In genomic region chr19:35629332-35629633, GRCh38 we compare ENCODE assay signal across 8 cellular contexts. TPM values are rescaled to one million over a fixed set of nuclear protein-coding genes. Genes with fewer than 3 reads are reported as not detected.
DNase-seq lines count a peak whose midpoint lies in the region; ATAC-seq and TF ChIP-seq lines count a peak whose summit lies in the region.

No MANE protein-coding gene starts in this region.

- intact Hi-C loops in CD4-positive, alpha-beta T cell (cut with DNase I, micrococcal nuclease) = loop anchor here in 1 of 2 experiments (2.0 to 5.0 kb wide), 3 partner anchors 16 to 82 kb away; partner anchors contain the start of genes HAUS5 and TMEM147
- intact Hi-C loops in colonic mucosa (cut with DNase I) = no loop called here

- CTCF ChIA-PET in CD4-positive, alpha-beta T cell (lab: Charles Lee) = no interaction called here

- peak overlapping the region; percentile 81 for H3K27ac ChIP-seq in CD4-positive, alpha-beta T cell (ENCODE audit: low read depth, low read length)
- H3K27ac ChIP-seq in HUES48 (ENCODE audit: low read depth, low read length) (peak overlapping the region; percentile 65), colonic mucosa (peak overlapping the region; percentile 93)

- ATAC-seq in CD4-positive, alpha-beta T cell (ENCODE audit: poor library complexity) = no peak
- no peak for ATAC-seq in HG03039 (IDR thresholded peaks at IDR 0.05; ENCODE audit: unreplicated experiment)

- TF ChIP-seq CTCF in CD4-positive, alpha-beta T cell (IDR thresholded peaks at IDR 0.05) = no peak
- TF ChIP-seq CTCF in colonic mucosa (IDR thresholded peaks at IDR 0.05) (no peak), nephron progenitor cell (IDR thresholded peaks at IDR 0.05) (no peak)

- peak overlapping the region; percentile 89 for H3K27ac Mint-ChIP-seq in CD4-positive, alpha-beta T cell
- H3K27ac Mint-ChIP-seq in nephron progenitor cell = peak overlapping the region; percentile 98

- H3K36me3 ChIP-seq in HUES48 (ENCODE audit: control insufficient read depth, insufficient read depth, low read length) (peaks cover 39% of the 10 kb centered on the region), colonic mucosa (no peaks in the 10 kb centered on the region)

- H3K4me1 ChIP-seq in HUES48 (ENCODE audit: control insufficient read depth, insufficient read depth, low read length) (no peaks in the 10 kb centered on the region), colonic mucosa (peaks cover 6% of the 10 kb centered on the region)

- H3K4me3 Mint-ChIP-seq in CD4-positive, alpha-beta T cell = peak overlapping the region; percentile 99
- H3K4me3 Mint-ChIP-seq in nephron progenitor cell = peak overlapping the region; percentile 97

- DNase-seq in CD4-positive, alpha-beta T cell = no peak
- DNase-seq in colonic mucosa (no peak), nephron progenitor cell (no peak), NAMALWA (ENCODE audit: low spot score) (no peak)
- DNase-seq in activated CD4-positive, CD25-positive, alpha-beta regulatory T cell treated with anti-CD3 and anti-CD28 coated beads, Interleukin-2, amount 50 U/mL, for 72 hours = no peak
- DNase-seq in stimulated activated CD4-positive, alpha-beta T cell treated with anti-CD3 and anti-CD28 coated beads, Interleukin-2, amount 100 ng/mL, for 24 hours = no peak

- H3K36me3 Mint-ChIP-seq in CD4-positive, alpha-beta T cell (ENCODE audit: low read depth) = peaks cover 47% of the 10 kb centered on the region
- peaks cover 29% of the 10 kb centered on the region for H3K36me3 Mint-ChIP-seq in nephron progenitor cell (ENCODE audit: low read depth)

- H3K27me3 ChIP-seq in CD4-positive, alpha-beta T cell (ENCODE audit: control insufficient read depth, insufficient read depth, low read length) = no peaks in the 10 kb centered on the region
- H3K27me3 ChIP-seq in HUES48 (ENCODE audit: control insufficient read depth, insufficient read depth, low read length) = no peaks in the 10 kb centered on the region
- H3K27me3 ChIP-seq in colonic mucosa = no peaks in the 10 kb centered on the region

- no peaks in the 10 kb centered on the region for H3K9me3 Mint-ChIP-seq in CD4-positive, alpha-beta T cell
- no peaks in the 10 kb centered on the region for H3K9me3 Mint-ChIP-seq in nephron progenitor cell

- POLR2A ChIA-PET in CD4-positive, alpha-beta T cell (lab: Charles Lee) = interaction anchor here (0.8 to 1.3 kb wide), 2 partner anchors 15 to 16 kb away, joined by 3 to 5 read pairs; partner anchors contain the start of gene HAUS5

- H3K27me3 Mint-ChIP-seq in CD4-positive, alpha-beta T cell = no peaks in the 10 kb centered on the region
- peaks cover 4% of the 10 kb centered on the region for H3K27me3 Mint-ChIP-seq in nephron progenitor cell (ENCODE audit: low read depth, poor library complexity)

- no peaks in the 10 kb centered on the region for H3K9me3 ChIP-seq in CD4-positive, alpha-beta T cell (ENCODE audit: control insufficient read depth, low read length)
- no peaks in the 10 kb centered on the region for H3K9me3 ChIP-seq in HUES48 (ENCODE audit: control insufficient read depth, insufficient read depth, low read length)
- H3K9me3 ChIP-seq in colonic mucosa = no peaks in the 10 kb centered on the region

- H3K4me1 Mint-ChIP-seq in CD4-positive, alpha-beta T cell (ENCODE audit: low read depth) = peaks cover 29% of the 10 kb centered on the region
- H3K4me1 Mint-ChIP-seq in nephron progenitor cell = peaks cover 19% of the 10 kb centered on the region

- peak overlapping the region; percentile 62 for H3K9ac ChIP-seq in HUES48 (ENCODE audit: low read depth, low read length)
- peak overlapping the region; percentile 94 to 97 for H3K9ac ChIP-seq in colonic mucosa (ENCODE audit: low read depth in 2 of 2, low read length in 2 of 2)

- H3K4me3 ChIP-seq in HUES48 (ENCODE audit: low read depth, low read length) (peak overlapping the region; percentile 89), colonic mucosa (peak overlapping the region; percentile 98)

RNA-seq across cellular contexts. Expression of gene RBM42, which starts 0.4 kb away (rescaled TPM):
- 10 to 100 TPM; 45.7 to 48.8 TPM for total RNA-seq in CD4-positive, alpha-beta T cell
- total RNA-seq in colonic mucosa = 100 to 1,000 TPM in 1 of 2 donors, 10 to 100 TPM in 1; 73.5 to 117 TPM

RNA-seq across cellular contexts. Expression of gene ETV2, which starts 12.3 kb away (rescaled TPM):
- total RNA-seq in CD4-positive, alpha-beta T cell = under 1 TPM; 0.58 to 0.59 TPM
- 1 to 10 TPM; 1.4 to 1.9 TPM for total RNA-seq in colonic mucosa

RNA-seq across cellular contexts. Expression of gene HAUS5, which starts 16.7 kb away (rescaled TPM):
- total RNA-seq in CD4-positive, alpha-beta T cell = 10 to 100 TPM; 28.4 to 29.9 TPM
- total RNA-seq in colonic mucosa = 10 to 100 TPM in 1 of 2 donors, 1 to 10 TPM in 1; 5.0 to 17.0 TPM

RNA-seq across cellular contexts. Expression of gene COX6B1, which starts 18.8 kb away (rescaled TPM):
- total RNA-seq in CD4-positive, alpha-beta T cell = 100 to 1,000 TPM; 136 to 144 TPM
- total RNA-seq in colonic mucosa = 100 to 1,000 TPM; 761 to 820 TPM

RNA-seq across cellular contexts. Expression of gene UPK1A, which starts 37.0 kb away (rescaled TPM):
- under 1 TPM; 0.36 to 0.47 TPM for total RNA-seq in CD4-positive, alpha-beta T cell
- not detected for total RNA-seq in colonic mucosa
